In the genomic region with DNA sequence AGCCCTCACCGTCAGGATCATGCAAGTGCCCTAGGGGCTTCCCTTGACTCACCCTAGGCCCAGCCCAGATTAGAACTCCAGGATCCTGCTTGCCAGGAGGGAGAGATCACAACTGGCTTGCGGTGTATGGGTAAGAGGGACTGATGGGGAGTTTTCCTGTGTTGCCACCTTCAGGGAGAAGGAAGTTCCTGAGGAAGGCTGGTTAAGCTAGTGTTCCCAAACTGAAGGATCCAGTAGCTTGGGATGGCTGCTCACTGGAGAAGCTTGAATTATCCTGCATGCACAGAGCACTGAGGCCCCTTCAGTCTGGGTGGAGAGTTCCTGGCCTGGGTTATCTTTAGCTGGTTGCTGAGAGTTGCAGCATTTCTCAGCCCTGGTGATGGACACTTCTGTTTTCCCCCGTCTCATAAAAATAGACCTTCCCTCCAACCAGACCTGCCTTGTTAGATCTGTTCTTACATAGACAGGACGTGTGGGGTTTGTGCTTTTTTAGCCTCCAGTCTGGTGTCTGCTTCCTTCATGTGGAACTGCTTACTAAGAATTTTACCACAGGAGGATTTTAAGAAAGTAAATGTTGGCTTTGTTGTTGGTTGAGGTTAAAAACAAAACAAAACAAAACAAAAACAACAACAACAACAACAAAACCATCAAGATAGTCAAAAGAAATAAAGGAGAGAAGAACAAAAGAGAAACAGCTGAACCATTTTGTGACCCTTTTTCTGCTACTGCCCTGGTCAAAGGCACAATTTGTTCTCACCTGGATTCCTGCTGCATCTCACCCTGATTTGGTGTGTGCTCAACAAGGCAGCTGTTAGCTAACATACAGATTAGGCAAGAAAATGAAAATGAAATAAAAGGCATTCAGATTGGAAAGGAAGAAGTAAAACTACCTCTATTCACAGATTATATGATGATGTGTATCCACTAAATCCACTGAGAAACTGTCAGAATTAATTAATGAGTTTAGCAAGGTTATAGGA, we compare ENCODE assay signal across 13 cellular contexts. TPM values are rescaled to one million over a fixed set of nuclear protein-coding genes. Genes with fewer than 3 reads are reported as not detected.
DNase-seq lines count a peak whose midpoint lies in the region; ATAC-seq, FAIRE-seq and TF ChIP-seq lines count a peak whose summit lies in the region.
"Had no signal": no experiment of that assay in that cellular context is flagged by ENCODE, and none has a peak within 500 bp of the region (broad histone marks: within the 10 kb centered on the region; RNA-seq: fewer than 3 reads in every experiment).

No MANE protein-coding gene starts in this region.

- H3K9me3 Mint-ChIP-seq in activated naive CD4-positive, alpha-beta T cell treated with anti-CD3 and anti-CD28 coated beads for 36 hours: no peaks in the 10 kb centered on the region
- H3K9me3 Mint-ChIP-seq: naive B cell had no signal

- no peak overlapping the region for H3K27ac Mint-ChIP-seq in activated naive CD4-positive, alpha-beta T cell treated with anti-CD3 and anti-CD28 coated beads for 36 hours
- H3K27ac Mint-ChIP-seq: activated CD8-positive, alpha-beta T cell treated with anti-CD3 and anti-CD28 coated beads, Interleukin-2, amount 10 ng/mL, durations not matched to agents 7 days and 5 days; naive B cell had no signal

- H3K4me3 Mint-ChIP-seq in activated naive CD4-positive, alpha-beta T cell treated with anti-CD3 and anti-CD28 coated beads for 36 hours: no peak overlapping the region
- H3K4me3 Mint-ChIP-seq: activated CD8-positive, alpha-beta T cell treated with anti-CD3 and anti-CD28 coated beads, Interleukin-2, amount 10 ng/mL, durations not matched to agents 7 days and 5 days had no signal

- POLR2A ChIA-PET in GM10248 (lab: Yijun Ruan, JAX): no interaction called here

- CTCF ChIA-PET in GM10248 (lab: Yijun Ruan, JAX): interaction anchor here (0.6 to 4.8 kb wide), 5 partner anchors 17 to 70 kb away, joined by 3 to 19 read pairs (median 6); no protein-coding TSS in a partner anchor
- CTCF ChIA-PET in activated naive CD4-positive, alpha-beta T cell treated with anti-CD3 and anti-CD28 coated beads for 36 hours (lab: Charles Lee): interaction anchor here (0.6 to 1.4 kb wide), 4 partner anchors 8 to 68 kb away, joined by 3 to 5 read pairs (median 3); no protein-coding TSS in a partner anchor

- DNase-seq in GM18507 (ENCODE audit: extremely low spot score, insufficient read length, low read depth) (no peak), SKM-1 treated with dmso at 0.1 percent for 144 hours (lab: John Stamatoyannopoulos, UW; ENCODE audit: unreplicated experiment) (peak; percentile 60), midbrain (lab: John Stamatoyannopoulos, UW) (peak; percentile 54), GM10248 (ENCODE audit: extremely low spot score) (no peak), NCI-H446 (lab: John Stamatoyannopoulos, UW) (no peak)
- no peak for DNase-seq in activated naive CD4-positive, alpha-beta T cell treated with anti-CD3 and anti-CD28 coated beads for 36 hours
- DNase-seq: activated CD8-positive, alpha-beta T cell treated with anti-CD3 and anti-CD28 coated beads, Interleukin-2, amount 10 ng/mL, durations not matched to agents 7 days and 5 days; naive B cell; NCI-H524 had no signal

- H3K4me1 Mint-ChIP-seq in activated naive CD4-positive, alpha-beta T cell treated with anti-CD3 and anti-CD28 coated beads for 36 hours (ENCODE audit: low read depth): no peaks in the 10 kb centered on the region

- peak; percentile 42 for ATAC-seq in HG02852 (IDR thresholded peaks at IDR 0.05; ENCODE audit: unreplicated experiment)
- ATAC-seq: activated CD8-positive, alpha-beta T cell treated with anti-CD3 and anti-CD28 coated beads, Interleukin-2, amount 10 ng/mL, durations not matched to agents 7 days and 5 days had no signal

- peaks cover 12% of the 10 kb centered on the region for H3K27me3 Mint-ChIP-seq in activated naive CD4-positive, alpha-beta T cell treated with anti-CD3 and anti-CD28 coated beads for 36 hours (ENCODE audit: low read depth)

- FAIRE-seq in GM18507 (lab: Jason Lieb, UNC): peak; percentile 50
- FAIRE-seq: D721Med had no signal

- intact Hi-C loops in activated naive CD4-positive, alpha-beta T cell treated with anti-CD3 and anti-CD28 coated beads for 36 hours (cut with micrococcal nuclease): no loop called here

- H3K36me3 Mint-ChIP-seq in activated naive CD4-positive, alpha-beta T cell treated with anti-CD3 and anti-CD28 coated beads for 36 hours (ENCODE audit: low read depth): no peaks in the 10 kb centered on the region
- H3K36me3 Mint-ChIP-seq: naive B cell had no signal

- no peak for TF ChIP-seq CTCF in GM10248 (IDR thresholded peaks at IDR 0.05; ENCODE audit: control extremely low read depth, extremely low read depth, low read depth, missing control alignments)

RNA-seq across cellular contexts. Expression of gene XIRP1, which starts 28.4 kb away (rescaled TPM):
- total RNA-seq in activated naive CD4-positive, alpha-beta T cell treated with anti-CD3 and anti-CD28 coated beads for 36 hours: under 1 TPM; 0.62 to 0.72 TPM
- total RNA-seq: activated CD8-positive, alpha-beta T cell treated with anti-CD3 and anti-CD28 coated beads, Interleukin-2, amount 10 ng/mL, durations not matched to agents 7 days and 5 days; dermis microvascular lymphatic vessel endothelial cell; suprapubic skin had no signal

RNA-seq across cellular contexts. Expression of gene CX3CR1, which starts 59.0 kb away (rescaled TPM):
- total RNA-seq in activated naive CD4-positive, alpha-beta T cell treated with anti-CD3 and anti-CD28 coated beads for 36 hours: not detected
- total RNA-seq: dermis microvascular lymphatic vessel endothelial cell had no signal

Comparison
In these comparisons a context has a peak if more than half of its experiments do, and no peak if none do; other contexts are left out.
1. DNase-seq: peak in SKM-1 treated with dmso at 0.1 percent for 144 hours (single experiment) and midbrain (single experiment); none in GM18507 (single experiment), GM10248 (single experiment), activated naive CD4-positive, alpha-beta T cell treated with anti-CD3 and anti-CD28 coated beads for 36 hours (single experiment) and NCI-H446 (0 of 2).